Comparison of ENCODE assay signal across 12 cellular contexts in the genomic region with DNA sequence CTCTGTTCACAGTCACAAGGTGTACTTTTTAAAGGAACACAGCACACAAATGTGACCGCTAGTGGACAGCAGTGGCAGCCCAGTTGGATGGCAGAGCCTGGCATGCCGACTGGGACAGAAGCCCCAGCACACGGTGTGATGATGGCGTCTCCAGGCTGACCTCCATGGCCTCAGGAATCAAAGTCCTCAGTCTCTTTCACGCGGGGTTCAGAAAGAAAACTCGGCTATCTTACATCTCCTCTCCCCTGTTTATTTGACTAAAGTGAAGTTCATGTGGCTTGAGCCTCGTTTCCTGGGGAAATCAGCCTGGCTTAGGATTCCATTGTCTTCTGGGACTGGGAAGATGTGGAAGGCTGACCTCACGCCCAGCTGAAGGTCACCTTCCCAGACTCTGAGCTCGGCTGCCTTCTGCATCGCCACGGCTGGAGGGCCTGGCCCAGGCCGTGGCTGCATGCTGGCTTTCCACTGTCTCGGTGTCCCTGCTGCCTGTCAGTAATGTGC. TPM values are rescaled to one million over a fixed set of nuclear protein-coding genes. Genes with fewer than 3 reads are reported as not detected.
A peak's percentile ranks its signal among the peaks of the same experiment; 100 is the strongest.
DNase-seq lines count a peak whose midpoint lies in the region; ATAC-seq and TF ChIP-seq lines count a peak whose summit lies in the region.
"Had no signal": no experiment of that assay in that cellular context is flagged by ENCODE, and none has a peak within 500 bp of the region (broad histone marks: within the 10 kb centered on the region; RNA-seq: fewer than 3 reads in every experiment).

No MANE protein-coding gene starts in this region.

- H3K4me3 ChIP-seq in adipocyte (ENCODE audit: low read length) (peak overlapping the region; percentile 46), fibroblast of lung (replicated peaks in 1 of 4; ENCODE audit: control extremely low read depth in 1 of 4, insufficient read depth in 1 of 4, low read depth in 3 of 4, low read length in 4 of 4) (no peak overlapping the region), mucosa of stomach (ENCODE audit: low read length) (no peak overlapping the region), tibial nerve (no peak overlapping the region)
- H3K4me3 ChIP-seq: mucosa of descending colon had no signal

- peak overlapping the region in 2 of 10 donors; percentile 2 to 89 for H3K27ac Mint-ChIP-seq in naive thymus-derived CD8-positive, alpha-beta T cell

- H3K27ac ChIP-seq in fibroblast of lung (ENCODE audit: insufficient read depth, low read length) (peak overlapping the region; percentile 50), tibial nerve (peak overlapping the region; percentile 37 to 93 (median 69))
- H3K27ac ChIP-seq: WERI-Rb-1 had no signal

- H3K79me2 ChIP-seq in fibroblast of lung (ENCODE audit: control insufficient read depth, insufficient read depth, low read length) = peaks cover 60% of the 10 kb centered on the region

- H3K9me3 Mint-ChIP-seq in naive thymus-derived CD8-positive, alpha-beta T cell = no peaks in the 10 kb centered on the region

- ATAC-seq in HG03280 (IDR thresholded peaks at IDR 0.05; ENCODE audit: unreplicated experiment) = no peak
- ATAC-seq in naive thymus-derived CD8-positive, alpha-beta T cell = no peak
- no peak for ATAC-seq in HG03457 (IDR thresholded peaks at IDR 0.05; ENCODE audit: unreplicated experiment)
- ATAC-seq: mucosa of descending colon had no signal

- H3K27me3 ChIP-seq in adipocyte (replicated peaks; ENCODE audit: control insufficient read depth, insufficient read depth, low read length) = no peaks in the 10 kb centered on the region
- no peaks in the 10 kb centered on the region for H3K27me3 ChIP-seq in fibroblast of lung (ENCODE audit: control insufficient read depth, insufficient read depth, low read length)
- no peaks in the 10 kb centered on the region for H3K27me3 ChIP-seq in mucosa of stomach (ENCODE audit: control insufficient read depth, insufficient read depth, low read length)
- no peaks in the 10 kb centered on the region for H3K27me3 ChIP-seq in tibial nerve

- no peaks in the 10 kb centered on the region for H4K20me1 ChIP-seq in fibroblast of lung (ENCODE audit: control insufficient read depth, extremely low read depth, insufficient read depth, low read length)

- H3K4me1 Mint-ChIP-seq in naive thymus-derived CD8-positive, alpha-beta T cell = peaks cover 2 to 14% (median 5%) of the 10 kb centered on the region in 4 donors

- H3K36me3 Mint-ChIP-seq in naive thymus-derived CD8-positive, alpha-beta T cell = no peaks in the 10 kb centered on the region

- TF ChIP-seq EP300 in tibial nerve (IDR thresholded peaks at IDR 0.05) = no peak

- no peak overlapping the region for H3K4me3 Mint-ChIP-seq in naive thymus-derived CD8-positive, alpha-beta T cell

- H3K9ac ChIP-seq in adipocyte (ENCODE audit: low read length) (peak overlapping the region; percentile 76), fibroblast of lung (ENCODE audit: insufficient read depth, low read length) (peak overlapping the region; percentile 17), mucosa of stomach (ENCODE audit: low read length) (peak overlapping the region; percentile 7)

- DNase-seq in adipocyte (ENCODE audit: low read depth) (no peak), fibroblast of lung (ENCODE audit: low read depth in 2 of 2) (peak in 1 of 2 donors; percentile 43), tibial nerve (ENCODE audit: low spot score in 2 of 2) (no peak), SKM-1 treated with dmso at 0.1 percent for 144 hours (lab: John Stamatoyannopoulos, UW; ENCODE audit: unreplicated experiment) (no peak)
- DNase-seq in naive thymus-derived CD8-positive, alpha-beta T cell = no peak
- DNase-seq: activated effector memory CD4-positive, alpha-beta T cell treated with anti-CD3 and anti-CD28 coated beads, Interleukin-2, amount 50 U/mL, for 16 hours; erythroblast; mucosa of descending colon; WERI-Rb-1 had no signal

- 22 to 31% methylated on average over 14 of the region's 14 CpGs for WGBS in tibial nerve, 2 donors

- peaks cover 0 to 7% (median 0%) of the 10 kb centered on the region in 5 donors for H3K27me3 Mint-ChIP-seq in naive thymus-derived CD8-positive, alpha-beta T cell

- H3K36me3 ChIP-seq in adipocyte (ENCODE audit: control insufficient read depth, insufficient read depth, low read length, severe bottlenecking) = no peaks in the 10 kb centered on the region
- no peaks in the 10 kb centered on the region for H3K36me3 ChIP-seq in fibroblast of lung (ENCODE audit: control insufficient read depth, insufficient read depth, low read length)
- H3K36me3 ChIP-seq in mucosa of stomach (ENCODE audit: control insufficient read depth, insufficient read depth, low read length) = no peaks in the 10 kb centered on the region
- no peaks in the 10 kb centered on the region for H3K36me3 ChIP-seq in tibial nerve
- H3K36me3 ChIP-seq: WERI-Rb-1 had no signal

- H3K4me2 ChIP-seq in fibroblast of lung (ENCODE audit: extremely low read depth, insufficient read depth, low read length) = no peak overlapping the region

- H2AFZ ChIP-seq in fibroblast of lung (ENCODE audit: low read length) = no peak overlapping the region

- TF ChIP-seq CTCF in fibroblast of lung (conservative IDR thresholded peaks at IDR 0.05 in 1 of 2, IDR thresholded peaks at IDR 0.05 in 1 of 2; ENCODE audit: low read depth in 1 of 2, low read length in 2 of 2) = no peak
- TF ChIP-seq CTCF in tibial nerve (IDR thresholded peaks at IDR 0.05) = no peak

- H3K4me1 ChIP-seq in adipocyte (ENCODE audit: control insufficient read depth, insufficient read depth, low read length) (peaks cover 67% of the 10 kb centered on the region), fibroblast of lung (ENCODE audit: control insufficient read depth, extremely low read depth, insufficient read depth, low read length) (peaks cover 26% of the 10 kb centered on the region), mucosa of stomach (ENCODE audit: control insufficient read depth, insufficient read depth, low read length) (peaks cover 46% of the 10 kb centered on the region), tibial nerve (peaks cover 0 to 83% (median 63%) of the 10 kb centered on the region in 4 donors)

- no peaks in the 10 kb centered on the region for H3K9me3 ChIP-seq in adipocyte (ENCODE audit: control insufficient read depth, low read length)
- no peaks in the 10 kb centered on the region for H3K9me3 ChIP-seq in fibroblast of lung (ENCODE audit: control insufficient read depth, insufficient read depth, low read depth, low read length)
- H3K9me3 ChIP-seq in mucosa of stomach (ENCODE audit: control insufficient read depth, low read length) = no peaks in the 10 kb centered on the region
- H3K9me3 ChIP-seq in tibial nerve = no peaks in the 10 kb centered on the region
- H3K9me3 ChIP-seq: mucosa of descending colon had no signal

- no peak for TF ChIP-seq POLR2A in tibial nerve (IDR thresholded peaks at IDR 0.05)

- POLR2A ChIA-PET in naive thymus-derived CD8-positive, alpha-beta T cell (lab: Charles Lee) = no interaction called here

RNA-seq across cellular contexts. Expression of gene ASAP2, which starts 56.1 kb away (rescaled TPM):
- 16.4 and 19.2 TPM in 2 replicates for total RNA-seq in fibroblast of lung
- polyA plus RNA-seq in fibroblast of lung = 19.9 and 24.0 TPM in 2 replicates
- 10.2 and 11.4 TPM in 2 replicates for polyA plus RNA-seq in fibroblast of lung (2012)
- polyA minus RNA-seq in fibroblast of lung (ENCODE audit: low replicate concordance) = 10.2 and 14.3 TPM in 2 replicates
- total RNA-seq in tibial nerve = 10 to 100 TPM; 28.2 to 38.0 (median 31.7) TPM
- not detected for total RNA-seq in naive thymus-derived CD8-positive, alpha-beta T cell
- polyA plus RNA-seq in naive thymus-derived CD8-positive, alpha-beta T cell = not detected

Comparison
In these comparisons a context has a peak if more than half of its experiments do, and no peak if none do; other contexts are left out.
1. H3K9ac ChIP-seq: peak in every context shown above with its lines; median percentile 76 in adipocyte; 17 in fibroblast of lung; 7 in mucosa of stomach.
2. RNA of gene ASAP2, which starts 56.1 kb away (total RNA-seq): 28.2 to 38.0 TPM in tibial nerve and 16.4 to 19.2 TPM in fibroblast of lung; not detected in naive thymus-derived CD8-positive, alpha-beta T cell; every median in the first group is over 10 times any median in the second.